Comparison of ENCODE assay signal across 12 cellular contexts in genomic region chr16:85463228-85463611, GRCh38.
DNase-seq lines count a peak whose midpoint lies in the region; ATAC-seq, FAIRE-seq and TF ChIP-seq lines count a peak whose summit lies in the region.
"Had no signal": no experiment of that assay in that cellular context is flagged by ENCODE, and none has a peak within 500 bp of the region (broad histone marks: within the 10 kb centered on the region; RNA-seq: fewer than 3 reads in every experiment).

No MANE protein-coding gene starts in this region.

- TF ChIP-seq RAD21 in HepG2 (CRISPR knock-in tag; IDR thresholded peaks at IDR 0.05) = no peak

- H3K27me3 ChIP-seq in HepG2 (ENCODE audit: control insufficient read depth in 1 of 2, insufficient read depth in 2 of 2, low read length in 2 of 2) (peaks cover 27 to 69% of the 10 kb centered on the region in 2 experiments), right lobe of liver (no peaks in the 10 kb centered on the region), neural progenitor cell (peaks cover 72% of the 10 kb centered on the region)

- no peaks in the 10 kb centered on the region for H3K9me3 Mint-ChIP-seq in neural progenitor cell

- CTCF ChIA-PET in HepG2 (lab: Yijun Ruan, JAX; ENCODE audit: low intra/inter-chr PET ratio, low total read pairs) = no interaction called here

- 3% methylated on average over 14 of the region's 17 CpGs for WGBS in HepG2 (ENCODE audit: low lambda C conversion rate)
- WGBS in right lobe of liver (ENCODE audit: insufficient coverage, low coverage, low lambda C conversion rate, missing lambda C conversion rate) = 40% methylated on average over 1 of the region's 17 CpGs

- no peak for FAIRE-seq in HepG2 (lab: Jason Lieb, UNC)
- FAIRE-seq: GM12878 had no signal

- H3K79me2 ChIP-seq in HepG2 (ENCODE audit: insufficient read depth, low read length) (no peaks in the 10 kb centered on the region), neural progenitor cell (ENCODE audit: low read depth) (no peaks in the 10 kb centered on the region)

- H3K4me2 ChIP-seq in HepG2 (ENCODE audit: low read depth, low read length) (peak overlapping the region; percentile 6; the same call in 1 of the 2 replicates), neural progenitor cell (peak overlapping the region; percentile 80)

- H3K4me1 ChIP-seq in HepG2 (ENCODE audit: insufficient read depth, low read length) (peaks cover 61% of the 10 kb centered on the region), right lobe of liver (peaks cover 0 to 21% (median 8%) of the 10 kb centered on the region in 4 donors), neural progenitor cell (peaks cover 39% of the 10 kb centered on the region)

- no peaks in the 10 kb centered on the region for H3K9me3 ChIP-seq in HepG2 (ENCODE audit: low read length)
- no peaks in the 10 kb centered on the region for H3K9me3 ChIP-seq in right lobe of liver
- H3K9me3 ChIP-seq in neural progenitor cell (ENCODE audit: low read depth) = no peaks in the 10 kb centered on the region
- H3K9me3 ChIP-seq: spleen had no signal

- DNase-seq in HepG2 (ENCODE audit: low spot score) (no peak), right lobe of liver (no peak), amniotic epithelial cell (ENCODE audit: low read depth) (peak; percentile 34), neural progenitor cell (ENCODE audit: low spot score) (no peak), G401 (ENCODE audit: low spot score) (no peak), GDM1 (lab: John Stamatoyannopoulos, UW) (no peak)
- DNase-seq: spleen had no signal

- H3K4me1 Mint-ChIP-seq in neural progenitor cell = peaks cover 51% of the 10 kb centered on the region

- no peak overlapping the region for H2AFZ ChIP-seq in HepG2 (ENCODE audit: low read length)
- H2AFZ ChIP-seq in neural progenitor cell (replicated peaks) = no peak overlapping the region

- peaks cover 46% of the 10 kb centered on the region for H3F3A ChIP-seq in neural progenitor cell (ENCODE audit: low read depth)

- intact Hi-C loops in HepG2 (cut with micrococcal nuclease; ENCODE audit: unreplicated experiment) (no loop called here), right lobe of liver (cut with DNase I) (no loop called here)

- H3K36me3 ChIP-seq in HepG2 (replicated peaks in 1 of 2; ENCODE audit: control insufficient read depth in 1 of 2, insufficient read depth in 2 of 2, low read length in 2 of 2) (no peaks in the 10 kb centered on the region), right lobe of liver (no peaks in the 10 kb centered on the region), neural progenitor cell (no peaks in the 10 kb centered on the region)
- H3K36me3 ChIP-seq: spleen had no signal

- no peak for TF ChIP-seq EP300 in HepG2 (IDR thresholded peaks at IDR 0.05; ENCODE audit: low read depth in 2 of 2, low read length in 2 of 2)
- TF ChIP-seq EP300 in HepG2 (CRISPR knock-in tag; IDR thresholded peaks at IDR 0.05; ENCODE audit: borderline replicate concordance) = no peak

- H3K9ac ChIP-seq in HepG2 (ENCODE audit: insufficient read depth, low read depth, low read length) (no peak overlapping the region), neural progenitor cell (no peak overlapping the region)

- peaks cover 32% of the 10 kb centered on the region; the same call in 1 of the 2 replicates for H4K20me1 ChIP-seq in HepG2 (ENCODE audit: insufficient read depth, low read length)
- H4K20me1 ChIP-seq in neural progenitor cell (ENCODE audit: low read depth) = peaks cover 52% of the 10 kb centered on the region

- BruUV-seq in HepG2 (replicated peaks; lab: Mats Ljungman, UMichigan) = no TSS peak

- H3K4me3 ChIP-seq in HepG2 (replicated peaks in 1 of 3; ENCODE audit: insufficient read depth in 1 of 3, low read depth in 2 of 3, low read length in 3 of 3) (peak overlapping the region in 1 of 3 experiments; percentile 8; a peak in 1 of 6 replicates), right lobe of liver (no peak overlapping the region), neural progenitor cell (peak overlapping the region; percentile 42)
- H3K4me3 ChIP-seq: GM12878 had no signal

- ATAC-seq in HepG2 = peak; percentile 22
- no peak for ATAC-seq in right lobe of liver
- no peak for ATAC-seq in HG03432 (IDR thresholded peaks at IDR 0.05; ENCODE audit: unreplicated experiment)
- no peak for ATAC-seq in GM18907 (IDR thresholded peaks at IDR 0.05; ENCODE audit: unreplicated experiment)
- ATAC-seq: GM12878 had no signal

- TF ChIP-seq POLR2A in HepG2 (IDR thresholded peaks at IDR 0.05; ENCODE audit: insufficient read depth in 1 of 2, low read depth in 2 of 2, low read length in 2 of 2) (no peak), right lobe of liver (IDR thresholded peaks at IDR 0.05) (no peak)

- no peaks in the 10 kb centered on the region for H3K36me3 Mint-ChIP-seq in neural progenitor cell

- in situ Hi-C loops in HepG2 (cut with HindIII; ENCODE audit: extremely low pct_ligation_motif_present, low pct_unique_long_range_greater_than_20kb) = no loop called here
- in situ Hi-C loops in G401 (cut with HindIII; ENCODE audit: low sequenced_read_pairs) = no loop called here

- H3K4me3 Mint-ChIP-seq in neural progenitor cell = peak overlapping the region; percentile 74

- peaks cover 12% of the 10 kb centered on the region for H3K27me3 Mint-ChIP-seq in neural progenitor cell (ENCODE audit: insufficient read depth, low read depth)

- POLR2A ChIA-PET in HepG2 (lab: Yijun Ruan, JAX) = no interaction called here

- H3K27ac ChIP-seq in HepG2 (ENCODE audit: extremely low read length, insufficient read depth, low read length) (no peak overlapping the region), right lobe of liver (no peak overlapping the region), neural progenitor cell (no peak overlapping the region)
- H3K27ac ChIP-seq: epithelial cell of prostate, RWPE1, spleen had no signal

- no peak for TF ChIP-seq CTCF in HepG2 (CRISPR knock-in tag; IDR thresholded peaks at IDR 0.05)
- TF ChIP-seq CTCF in right lobe of liver (IDR thresholded peaks at IDR 0.05) = no peak
- TF ChIP-seq CTCF in neural progenitor cell (IDR thresholded peaks at IDR 0.05) = no peak

- H3K27ac Mint-ChIP-seq in neural progenitor cell = no peak overlapping the region

TF ChIP-seq in HepG2, 621 proteins besides CTCF, POLR2A, EP300 and RAD21 (continues in another document):
- no peak for TF ChIP-seq UBTF (CRISPR knock-in tag; IDR thresholded peaks at IDR 0.05)
- TF ChIP-seq KLF11 (CRISPR knock-in tag; IDR thresholded peaks at IDR 0.05) = no peak
- TF ChIP-seq ZNF878 (CRISPR knock-in tag; IDR thresholded peaks at IDR 0.05) = no peak
- TF ChIP-seq PAXIP1 (CRISPR knock-in tag; conservative IDR thresholded peaks at IDR 0.05) = peak; percentile 50
- no peak for TF ChIP-seq HOXA9 (CRISPR knock-in tag; IDR thresholded peaks at IDR 0.05; ENCODE audit: borderline replicate concordance)
- TF ChIP-seq TERF1 (CRISPR knock-in tag; IDR thresholded peaks at IDR 0.05) = no peak
